30 cellular contexts compared by ENCODE assay signal in the genomic region with DNA sequence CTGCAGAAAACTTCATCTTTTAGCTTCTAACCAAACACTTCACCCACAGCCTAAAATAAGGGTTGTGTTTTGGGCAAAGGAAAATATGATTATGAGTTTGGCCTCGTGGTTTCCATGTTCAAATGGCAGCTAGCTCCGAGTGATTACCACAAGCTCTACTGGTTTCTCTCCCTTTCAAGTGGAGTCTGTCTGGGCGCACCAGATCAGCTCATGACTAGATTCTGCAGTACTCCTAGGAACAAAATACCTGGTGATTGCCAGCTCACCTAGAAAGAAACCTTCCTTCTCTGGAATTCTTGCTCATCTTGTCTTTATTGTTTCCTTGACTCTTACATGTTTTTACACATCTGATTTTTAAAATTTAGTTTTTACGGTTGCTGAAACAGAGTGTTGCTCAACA.
"Had no signal": no experiment of that assay in that cellular context is flagged by ENCODE, and none has a peak within 500 bp of the region (broad histone marks: within the 10 kb centered on the region; RNA-seq: fewer than 3 reads in every experiment).

No MANE protein-coding gene starts in this region.

- H3K79me2 ChIP-seq: parathyroid adenoma had no signal

- H2AFZ ChIP-seq: parathyroid adenoma had no signal

- H3K4me1 Mint-ChIP-seq: activated CD4-positive, alpha-beta T cell treated with anti-CD3 and anti-CD28 coated beads for 36 hours; nephron progenitor cell; stimulated activated memory B cell treated with anti-CD40 and anti-IgM and Interleukin-4, amounts not matched to agents 10 μg/mL and 1 μg/mL and 100 μg/mL, for 72 hours; WTC11 had no signal

- DNase-seq: activated CD4-positive, alpha-beta T cell treated with anti-CD3 and anti-CD28 coated beads for 36 hours; activated CD4-positive, alpha-beta T cell treated with anti-CD3 and anti-CD28 coated beads, Interleukin-2, amount 50 U/mL, for 4 hours; activated CD8-positive, alpha-beta memory T cell treated with anti-CD3 and anti-CD28 coated beads, Interleukin-2, amount 50 U/mL, for 48 hours; activated naive CD4-positive, alpha-beta T cell; activated T-cell treated with anti-CD3 and anti-CD28 coated beads, Interleukin-2, amount 50 U/mL, for 4 hours; adrenal gland; cerebellar nuclear complex; cortex of kidney; endodermal cell; glutamatergic neuron; left colon; mesendoderm; mucosa of descending colon; nephron progenitor cell; nucleus accumbens; small intestine; stimulated activated CD4-positive, alpha-beta T cell treated with anti-CD3 and anti-CD28 coated beads, Interleukin-2, amount 100 ng/mL, for 24 hours; stomach had no signal

- H3K9me3 ChIP-seq: adrenal gland, ascending aorta, mucosa of descending colon, stomach, vagina had no signal

- FAIRE-seq: bronchial epithelial cell, frontal cortex, islet of Langerhans, small intestine had no signal

- H3K27me3 ChIP-seq: adrenal gland, ascending aorta, stomach, vagina had no signal

- H3K9ac ChIP-seq: parathyroid adenoma had no signal

- H3K36me3 ChIP-seq: adrenal gland, ascending aorta, stomach, vagina had no signal

- H3K4me3 ChIP-seq: adrenal gland, ascending aorta, mucosa of descending colon, stomach, vagina had no signal

- H3K27ac Mint-ChIP-seq: activated CD4-positive, alpha-beta T cell treated with anti-CD3 and anti-CD28 coated beads for 36 hours; activated naive CD8-positive, alpha-beta T cell; activated T-helper 2 cell treated with anti-CD3 and anti-CD28 coated beads, Interferon-gamma antibody, Interleukin-2, Interleukin-4, amounts not matched to agents 10 μg/mL and 5 μg/mL and 100 μg/mL, durations not matched to agents 14 hours and 24 hours and 36 hours; endodermal cell; nephron progenitor cell; stimulated activated memory B cell treated with anti-CD40 and anti-IgM and Interleukin-4, amounts not matched to agents 10 μg/mL and 1 μg/mL and 100 μg/mL, for 72 hours; type B pancreatic cell; WTC11 had no signal

- H3K4me1 ChIP-seq: ascending aorta, parathyroid adenoma, stomach, vagina had no signal

- H3K9me3 Mint-ChIP-seq: endodermal cell, type B pancreatic cell had no signal

- H3K36me3 Mint-ChIP-seq: activated naive CD8-positive, alpha-beta T cell; stimulated activated memory B cell treated with anti-CD40 and anti-IgM and Interleukin-4, amounts not matched to agents 10 μg/mL and 1 μg/mL and 100 μg/mL, for 72 hours; type B pancreatic cell; WTC11 had no signal

- H3K4me3 Mint-ChIP-seq: activated CD4-positive, alpha-beta T cell treated with anti-CD3 and anti-CD28 coated beads for 36 hours; activated naive CD8-positive, alpha-beta T cell; activated T-cell treated with anti-CD3 and anti-CD28 coated beads, Interleukin-2, amount 50 U/mL, for 4 hours; endodermal cell; nephron progenitor cell; stimulated activated memory B cell treated with anti-CD40 and anti-IgM and Interleukin-4, amounts not matched to agents 10 μg/mL and 1 μg/mL and 100 μg/mL, for 72 hours; type B pancreatic cell; WTC11 had no signal

- H3K27me3 Mint-ChIP-seq: activated CD4-positive, alpha-beta T cell treated with anti-CD3 and anti-CD28 coated beads for 36 hours; activated naive CD8-positive, alpha-beta T cell; stimulated activated memory B cell treated with anti-CD40 and anti-IgM and Interleukin-4, amounts not matched to agents 10 μg/mL and 1 μg/mL and 100 μg/mL, for 72 hours; type B pancreatic cell had no signal

- ATAC-seq: activated CD4-positive, alpha-beta T cell treated with anti-CD3 and anti-CD28 coated beads for 36 hours; activated T-cell treated with anti-CD3 and anti-CD28 coated beads, Interleukin-2, amount 50 U/mL, for 4 hours; left colon; mucosa of descending colon; sciatic nerve; stimulated activated memory B cell treated with anti-CD40 and anti-IgM and Interleukin-4, amounts not matched to agents 10 μg/mL and 1 μg/mL and 100 μg/mL, for 72 hours; WTC11 had no signal

- H3K27ac ChIP-seq: adrenal gland, ascending aorta, parathyroid adenoma, stomach, vagina had no signal
